32 cellular contexts compared by ENCODE assay signal in the genomic region with DNA sequence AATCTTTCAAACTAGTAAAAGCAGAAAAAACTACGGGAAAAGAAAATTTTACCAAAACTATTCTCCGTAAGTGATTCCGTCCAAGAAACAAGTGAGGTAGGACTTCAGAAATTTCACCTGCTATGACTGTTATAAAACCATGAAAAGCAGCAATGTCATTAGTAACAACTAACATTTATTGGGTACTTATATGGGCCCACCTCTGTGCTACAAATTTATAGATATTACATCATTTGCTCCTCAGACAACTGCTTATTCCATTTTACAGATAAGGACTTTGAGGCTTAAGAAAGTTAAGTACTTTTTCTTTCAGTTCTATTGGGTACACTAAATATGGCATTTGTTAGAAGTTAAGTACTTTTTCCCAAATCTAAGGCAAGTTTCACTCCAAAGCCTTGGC.
"Had no signal": no experiment of that assay in that cellular context is flagged by ENCODE, and none has a peak within 500 bp of the region (broad histone marks: within the 10 kb centered on the region; RNA-seq: fewer than 3 reads in every experiment).

No MANE protein-coding gene starts in this region.

- H3K4me1 ChIP-seq: adrenal gland, body of pancreas, esophagus squamous epithelium had no signal

- DNase-seq: activated CD4-positive, alpha-beta memory T cell treated with anti-CD3 and anti-CD28 coated beads for 36 hours; activated CD4-positive, alpha-beta T cell treated with anti-CD3 and anti-CD28 coated beads for 1 hour; activated CD4-positive, alpha-beta T cell treated with anti-CD3 and anti-CD28 coated beads for 4 hours; activated CD4-positive, alpha-beta T cell treated with anti-CD3 and anti-CD28 coated beads, Interleukin-2, amount 50 U/mL, for 1 hour; activated CD8-positive, alpha-beta memory T cell treated with anti-CD3 and anti-CD28 coated beads, Interleukin-2, amount 10 ng/mL, durations not matched to agents 7 days and 5 days; activated CD8-positive, alpha-beta memory T cell treated with anti-CD3 and anti-CD28 coated beads, Interleukin-2, amount 50 U/mL, for 4 hours; activated CD8-positive, alpha-beta T cell treated with anti-CD3 and anti-CD28 coated beads, Interleukin-2, amount 10 ng/mL, durations not matched to agents 7 days and 5 days; activated effector memory CD4-positive, alpha-beta T cell treated with anti-CD3 and anti-CD28 coated beads, Interleukin-2, amount 50 U/mL, for 16 hours; activated naive CD4-positive, alpha-beta T cell treated with anti-CD3 and anti-CD28 coated beads for 36 hours; activated naive CD8-positive, alpha-beta T cell treated with anti-CD3 and anti-CD28 coated beads for 36 hours; activated naive CD8-positive, alpha-beta T cell treated with anti-CD3 and anti-CD28 coated beads, Interleukin-2, amount 50 U/mL, for 24 hours; activated T-cell treated with anti-CD3 and anti-CD28 coated beads, Interleukin-2, amount 50 U/mL, for 1 hour; activated T-cell treated with anti-CD3 and anti-CD28 coated beads, Interleukin-2, amount 50 U/mL, for 48 hours; adrenal gland; amygdala; aorta; body of pancreas; caudate nucleus; cortex of kidney; dermis blood vessel endothelial cell; effector CD4-positive, alpha-beta T cell; effector memory CD8-positive, alpha-beta T cell; esophagus squamous epithelium; foreskin fibroblast; T-helper 1 cell; T-helper 17 cell; T1000 had no signal

- H3K9me3 ChIP-seq: adrenal gland, body of pancreas, esophagus squamous epithelium had no signal

- H3K4me3 ChIP-seq: adrenal gland, body of pancreas, esophagus squamous epithelium had no signal

- H3K36me3 ChIP-seq: adrenal gland, esophagus squamous epithelium had no signal

- FAIRE-seq: colon, frontal cortex had no signal

- H3K27me3 ChIP-seq: adrenal gland, body of pancreas, esophagus squamous epithelium had no signal

- H3K27ac ChIP-seq: adrenal gland, body of pancreas, epithelial cell of prostate, esophagus squamous epithelium, VCaP had no signal

- ATAC-seq: activated CD8-positive, alpha-beta memory T cell treated with anti-CD3 and anti-CD28 coated beads, Interleukin-2, amount 10 ng/mL, durations not matched to agents 7 days and 5 days; activated CD8-positive, alpha-beta T cell treated with anti-CD3 and anti-CD28 coated beads, Interleukin-2, amount 10 ng/mL, durations not matched to agents 7 days and 5 days; activated naive CD8-positive, alpha-beta T cell treated with anti-CD3 and anti-CD28 coated beads, Interleukin-2, amount 50 U/mL, for 24 hours; body of pancreas; effector memory CD8-positive, alpha-beta T cell; T-helper 17 cell; WTC11 had no signal
